In the genomic region with DNA sequence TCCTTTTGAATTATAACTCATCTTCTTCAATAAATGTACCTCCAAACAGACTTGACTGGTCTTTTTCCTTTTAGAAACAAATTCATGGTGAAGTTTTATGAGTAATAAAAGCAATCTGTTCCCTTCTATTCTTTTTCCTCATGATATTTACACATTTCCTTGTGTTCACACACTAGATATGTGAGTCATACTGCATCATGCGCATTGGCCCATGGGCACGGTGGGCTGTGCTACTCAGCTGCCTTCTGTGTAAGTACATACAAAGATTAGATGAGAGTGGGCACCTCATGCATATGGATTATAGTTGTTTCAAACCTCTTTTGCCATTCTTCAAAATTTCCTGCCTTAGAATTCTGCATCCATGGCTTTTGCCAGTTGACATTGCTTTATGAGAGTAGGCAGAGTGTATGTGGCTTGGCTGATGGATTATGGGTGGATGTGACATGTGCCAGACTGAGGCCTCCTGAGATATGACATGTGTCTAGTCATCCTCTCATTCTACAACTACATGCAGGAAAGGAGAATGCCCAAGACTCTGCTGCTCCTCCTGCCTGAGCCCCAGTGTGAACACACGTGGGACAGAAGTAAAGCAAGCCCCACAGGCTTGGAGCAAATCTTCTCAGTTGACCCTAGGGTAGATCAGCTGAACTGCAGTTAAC, we compare ENCODE assay signal across 21 cellular contexts.
A peak's percentile ranks its signal among the peaks of the same experiment; 100 is the strongest.
DNase-seq lines count a peak whose midpoint lies in the region; ATAC-seq, FAIRE-seq and TF ChIP-seq lines count a peak whose summit lies in the region.
"Had no signal": no experiment of that assay in that cellular context is flagged by ENCODE, and none has a peak within 500 bp of the region (broad histone marks: within the 10 kb centered on the region; RNA-seq: fewer than 3 reads in every experiment).

No MANE protein-coding gene starts in this region.

- TF ChIP-seq POLR2A in GM12891 (IDR thresholded peaks at IDR 0.05; ENCODE audit: low read depth, low read length), result no peak

- peak; percentile 20 for FAIRE-seq in GM12891 (lab: Jason Lieb, UNC)

- H3K27me3 Mint-ChIP-seq in osteocyte (ENCODE audit: unreplicated experiment), result peaks cover 11% of the 10 kb centered on the region

- no peak overlapping the region for H3K27ac ChIP-seq in upper lobe of right lung
- H3K27ac ChIP-seq: C4-2B, heart left ventricle, WERI-Rb-1 had no signal

- no peak overlapping the region for H3K27ac Mint-ChIP-seq in osteocyte (ENCODE audit: unreplicated experiment)
- H3K27ac Mint-ChIP-seq: activated naive CD4-positive, alpha-beta T cell treated with anti-CD3 and anti-CD28 coated beads, Interleukin-2, amount 50 U/mL, for 24 hours; memory B cell; stimulated activated effector memory CD8-positive, alpha-beta T cell treated with anti-CD3 and anti-CD28 coated beads, Interleukin-12 subunit alpha, Interleukin-12 subunit beta, amount 100 ng/mL, for 72 hours had no signal

- H3K36me3 Mint-ChIP-seq in osteocyte (ENCODE audit: unreplicated experiment), result no peaks in the 10 kb centered on the region
- H3K36me3 Mint-ChIP-seq: activated naive CD4-positive, alpha-beta T cell treated with anti-CD3 and anti-CD28 coated beads, Interleukin-2, amount 50 U/mL, for 24 hours; stimulated activated effector memory CD8-positive, alpha-beta T cell treated with anti-CD3 and anti-CD28 coated beads, Interleukin-12 subunit alpha, Interleukin-12 subunit beta, amount 100 ng/mL, for 72 hours had no signal

- no peaks in the 10 kb centered on the region for H3K4me1 ChIP-seq in upper lobe of right lung
- H3K4me1 ChIP-seq: heart left ventricle had no signal

- H3K4me3 Mint-ChIP-seq in osteocyte (ENCODE audit: unreplicated experiment), result no peak overlapping the region
- H3K4me3 Mint-ChIP-seq: activated naive CD4-positive, alpha-beta T cell treated with anti-CD3 and anti-CD28 coated beads, Interleukin-2, amount 50 U/mL, for 24 hours; memory B cell; stimulated activated effector memory CD8-positive, alpha-beta T cell treated with anti-CD3 and anti-CD28 coated beads, Interleukin-12 subunit alpha, Interleukin-12 subunit beta, amount 100 ng/mL, for 72 hours had no signal

- H3K36me3 ChIP-seq in upper lobe of right lung, result no peaks in the 10 kb centered on the region
- H3K36me3 ChIP-seq: heart left ventricle, WERI-Rb-1 had no signal

- H3K4me1 Mint-ChIP-seq in osteocyte (ENCODE audit: unreplicated experiment), result no peaks in the 10 kb centered on the region
- H3K4me1 Mint-ChIP-seq: activated naive CD4-positive, alpha-beta T cell treated with anti-CD3 and anti-CD28 coated beads, Interleukin-2, amount 50 U/mL, for 24 hours; memory B cell; stimulated activated effector memory CD8-positive, alpha-beta T cell treated with anti-CD3 and anti-CD28 coated beads, Interleukin-12 subunit alpha, Interleukin-12 subunit beta, amount 100 ng/mL, for 72 hours had no signal

- no peaks in the 10 kb centered on the region for H3K27me3 ChIP-seq in upper lobe of right lung

- TF ChIP-seq CTCF in upper lobe of right lung (IDR thresholded peaks at IDR 0.05) (no peak), osteocyte (IDR thresholded peaks at IDR 0.05) (no peak)

- DNase-seq in GM12891 (ENCODE audit: insufficient read length, low spot score), result no peak
- DNase-seq in M059J (ENCODE audit: low read depth), result peak; percentile 4
- peak; percentile 19 for DNase-seq in dermis blood vessel endothelial cell
- peak in 6 of 10 donors; percentile 11 to 92 (median 68) for DNase-seq in posterior cingulate gyrus
- DNase-seq in sciatic nerve (ENCODE audit: low spot score), result no peak
- DNase-seq in upper lobe of right lung, result no peak
- no peak for DNase-seq in osteocyte (ENCODE audit: extremely low spot score, unreplicated experiment)
- DNase-seq: Calu3, heart left ventricle, left cardiac atrium, NCI-H1092, NCI-H187 treated with DMSO at 0.1 percent for 48 hours, NCI-H526, nucleus accumbens, RPMI8226, WERI-Rb-1 had no signal

- ATAC-seq in sciatic nerve (no peak), upper lobe of right lung (no peak)
- ATAC-seq: heart left ventricle; left cardiac atrium; SK-N-SH treated with all-trans-retinoic acid at 6 μM for 48 hours; stimulated activated effector memory CD8-positive, alpha-beta T cell treated with anti-CD3 and anti-CD28 coated beads, Interleukin-12 subunit alpha, Interleukin-12 subunit beta, amount 100 ng/mL, for 72 hours had no signal

- no peak overlapping the region for H3K4me3 ChIP-seq in upper lobe of right lung
- H3K4me3 ChIP-seq: heart left ventricle had no signal

- H3K9me3 Mint-ChIP-seq in osteocyte (ENCODE audit: unreplicated experiment), result peaks cover 2% of the 10 kb centered on the region
- H3K9me3 Mint-ChIP-seq: activated naive CD4-positive, alpha-beta T cell treated with anti-CD3 and anti-CD28 coated beads, Interleukin-2, amount 50 U/mL, for 24 hours; memory B cell; stimulated activated effector memory CD8-positive, alpha-beta T cell treated with anti-CD3 and anti-CD28 coated beads, Interleukin-12 subunit alpha, Interleukin-12 subunit beta, amount 100 ng/mL, for 72 hours had no signal

- intact Hi-C loops in posterior cingulate gyrus (cut with DNase I), result no loop called here
- intact Hi-C loops in sciatic nerve (cut with DNase I), result no loop called here
- intact Hi-C loops in upper lobe of right lung (cut with DNase I), result no loop called here

- H3K9me3 ChIP-seq in upper lobe of right lung, result no peaks in the 10 kb centered on the region

TF ChIP-seq in GM12891, 5 proteins besides CTCF, POLR2A, EP300 and RAD21:
- TF ChIP-seq POLR2AphosphoS5 (IDR thresholded peaks at IDR 0.05; ENCODE audit: low read depth, low read length) (no peak), TAF1 (IDR thresholded peaks at IDR 0.05; ENCODE audit: low read depth, low read length) (no peak), SPI1 (IDR thresholded peaks at IDR 0.05; ENCODE audit: low read depth, low read length) (no peak), PAX5 (IDR thresholded peaks at IDR 0.05; ENCODE audit: insufficient read depth, low read length, severe bottlenecking) (no peak), POU2F2 (IDR thresholded peaks at IDR 0.05; ENCODE audit: low read depth, low read length) (no peak)

Comparison
In these comparisons a context has a peak if more than half of its experiments do, and no peak if none do; other contexts are left out.
1. DNase-seq: peak in M059J (single experiment), dermis blood vessel endothelial cell (single experiment) and posterior cingulate gyrus (6 of 10); none in GM12891 (single experiment), sciatic nerve (single experiment), upper lobe of right lung (single experiment) and osteocyte (single experiment).